In genomic region chr11:110431212-110432073, GRCh38 we compare ENCODE assay signal across 8 cellular contexts. TPM values are rescaled to one million over a fixed set of nuclear protein-coding genes. Genes with fewer than 3 reads are reported as not detected.
DNase-seq lines count a peak whose midpoint lies in the region; ATAC-seq, FAIRE-seq and TF ChIP-seq lines count a peak whose summit lies in the region.

No MANE protein-coding gene starts in this region.

- FAIRE-seq in RCC 7860 (lab: Jason Lieb, UNC): no peak

- H3K4me1 Mint-ChIP-seq in CD4-positive, alpha-beta T cell (ENCODE audit: low read depth): peaks cover 56% of the 10 kb centered on the region
- H3K4me1 Mint-ChIP-seq in activated CD8-positive, alpha-beta T cell treated with anti-CD3 and anti-CD28 coated beads for 36 hours (ENCODE audit: low read depth): peaks cover 51% of the 10 kb centered on the region

- POLR2A ChIA-PET in CD4-positive, alpha-beta T cell (lab: Charles Lee): interaction anchor here (0.9 to 2.1 kb wide), 4 partner anchors 135 to 230 kb away, joined by 3 to 9 read pairs (median 7); partner anchors contain the start of gene RDX
- POLR2A ChIA-PET in activated CD8-positive, alpha-beta T cell treated with anti-CD3 and anti-CD28 coated beads for 36 hours (lab: Charles Lee): no interaction called here

- no peak overlapping the region for H3K27ac ChIP-seq in CD4-positive, alpha-beta T cell (ENCODE audit: low read depth, low read length)
- H3K27ac ChIP-seq in subcutaneous abdominal adipose tissue (ENCODE audit: low read depth, low read length): peak overlapping the region; percentile 92

- no peak for ATAC-seq in CD4-positive, alpha-beta T cell (ENCODE audit: poor library complexity)
- peak; percentile 17 for ATAC-seq in HG02885 (IDR thresholded peaks at IDR 0.05; ENCODE audit: poor library complexity, unreplicated experiment)
- ATAC-seq in activated CD8-positive, alpha-beta T cell treated with anti-CD3 and anti-CD28 coated beads for 36 hours: no peak
- no peak for ATAC-seq in GM19351 (IDR thresholded peaks at IDR 0.05; ENCODE audit: unreplicated experiment)

- H3K4me1 ChIP-seq in subcutaneous abdominal adipose tissue (ENCODE audit: control insufficient read depth in 5 of 5, insufficient read depth in 5 of 5, low read length in 5 of 5): peaks cover 9 to 45% (median 32%) of the 10 kb centered on the region in 5 donors

- CTCF ChIA-PET in CD4-positive, alpha-beta T cell (lab: Charles Lee): interaction anchor here (2.9 kb wide), 1 partner anchor 230 kb away, joined by 21 read pairs; no protein-coding TSS in a partner anchor
- CTCF ChIA-PET in activated CD8-positive, alpha-beta T cell treated with anti-CD3 and anti-CD28 coated beads for 36 hours (lab: Charles Lee): interaction anchor here (0.8 to 9.5 kb wide), 10 partner anchors 8 to 232 kb away, joined by 3 to 126 read pairs (median 6); no protein-coding TSS in a partner anchor

- H3K9me3 Mint-ChIP-seq in CD4-positive, alpha-beta T cell: no peaks in the 10 kb centered on the region
- no peaks in the 10 kb centered on the region for H3K9me3 Mint-ChIP-seq in activated CD8-positive, alpha-beta T cell treated with anti-CD3 and anti-CD28 coated beads for 36 hours

- H3K27me3 Mint-ChIP-seq in CD4-positive, alpha-beta T cell: no peaks in the 10 kb centered on the region
- H3K27me3 Mint-ChIP-seq in activated CD8-positive, alpha-beta T cell treated with anti-CD3 and anti-CD28 coated beads for 36 hours: no peaks in the 10 kb centered on the region

- peak overlapping the region; percentile 94 for H3K27ac Mint-ChIP-seq in CD4-positive, alpha-beta T cell
- H3K27ac Mint-ChIP-seq in activated CD8-positive, alpha-beta T cell treated with anti-CD3 and anti-CD28 coated beads for 36 hours: peak overlapping the region; percentile 96

- peaks cover 17% of the 10 kb centered on the region for H3K36me3 Mint-ChIP-seq in CD4-positive, alpha-beta T cell (ENCODE audit: low read depth)
- H3K36me3 Mint-ChIP-seq in activated CD8-positive, alpha-beta T cell treated with anti-CD3 and anti-CD28 coated beads for 36 hours (ENCODE audit: low read depth): peaks cover 4% of the 10 kb centered on the region

- H3K36me3 ChIP-seq in subcutaneous abdominal adipose tissue (ENCODE audit: control insufficient read depth in 5 of 5, insufficient read depth in 5 of 5, low read length in 5 of 5): no peaks in the 10 kb centered on the region

- no peak for DNase-seq in CD4-positive, alpha-beta T cell
- DNase-seq in activated CD8-positive, alpha-beta T cell treated with anti-CD3 and anti-CD28 coated beads for 36 hours: no peak
- DNase-seq in inferior parietal cortex (ENCODE audit: extremely low spot score) (peak; percentile 32), RCC 7860 (ENCODE audit: low spot score) (no peak)
- no peak for DNase-seq in stimulated activated CD4-positive, alpha-beta T cell treated with anti-CD3 and anti-CD28 coated beads, Interleukin-4, amount 100 ng/mL, for 1 hour

- peak overlapping the region; percentile 91 to 97 (median 97) for H3K4me3 ChIP-seq in subcutaneous abdominal adipose tissue (ENCODE audit: low read depth in 1 of 5, low read length in 5 of 5)

- intact Hi-C loops in CD4-positive, alpha-beta T cell (cut with DNase I, micrococcal nuclease): loop anchor here (2.0 to 10.0 kb wide), 6 partner anchors 55 to 1016 kb away; partner anchors contain the start of gene RDX (in 1 of the 2)
- intact Hi-C loops in activated CD8-positive, alpha-beta T cell treated with anti-CD3 and anti-CD28 coated beads for 36 hours (cut with micrococcal nuclease): loop anchor here (5.0 kb wide), 1 partner anchor 54 kb away; no protein-coding TSS in a partner anchor

- no peaks in the 10 kb centered on the region for H3K27me3 ChIP-seq in CD4-positive, alpha-beta T cell (ENCODE audit: control insufficient read depth, insufficient read depth, low read length)
- H3K27me3 ChIP-seq in subcutaneous abdominal adipose tissue (ENCODE audit: control insufficient read depth in 5 of 5, insufficient read depth in 4 of 5, low read length in 5 of 5): no peaks in the 10 kb centered on the region

- H3K4me3 Mint-ChIP-seq in CD4-positive, alpha-beta T cell: peak overlapping the region; percentile 89
- peak overlapping the region; percentile 100 for H3K4me3 Mint-ChIP-seq in activated CD8-positive, alpha-beta T cell treated with anti-CD3 and anti-CD28 coated beads for 36 hours

- TF ChIP-seq CTCF in CD4-positive, alpha-beta T cell (IDR thresholded peaks at IDR 0.05): no peak
- no peak for TF ChIP-seq CTCF in activated CD8-positive, alpha-beta T cell treated with anti-CD3 and anti-CD28 coated beads for 36 hours (IDR thresholded peaks at IDR 0.05)

- no peaks in the 10 kb centered on the region for H3K9me3 ChIP-seq in CD4-positive, alpha-beta T cell (ENCODE audit: control insufficient read depth, low read length)
- H3K9me3 ChIP-seq in subcutaneous abdominal adipose tissue (ENCODE audit: control insufficient read depth in 5 of 5, low read length in 5 of 5): no peaks in the 10 kb centered on the region

- peak overlapping the region; percentile 82 to 100 (median 93) for H3K9ac ChIP-seq in subcutaneous abdominal adipose tissue (ENCODE audit: low read length in 5 of 5)

RNA-seq across cellular contexts. Expression of gene FDX1, which starts 1.7 kb away (rescaled TPM):
- total RNA-seq in CD4-positive, alpha-beta T cell: 10 to 100 TPM; 10.2 to 10.6 TPM
- 10 to 100 TPM; 16.9 to 17.2 TPM for total RNA-seq in activated CD8-positive, alpha-beta T cell treated with anti-CD3 and anti-CD28 coated beads for 36 hours
